Comparison of ENCODE assay signal across 1 cellular context in genomic region chr1:244652699-244653438, GRCh38.
A peak's percentile ranks its signal among the peaks of the same experiment; 100 is the strongest.
TF ChIP-seq lines count a peak whose summit lies in the region.

Gene DESI2 (plus strand): TSS chr1:244653126. CDS start chr1:244653314, 188 bp downstream.

TF ChIP-seq in K562, 482 proteins besides CTCF, POLR2A, EP300 and RAD21 (continued from another document):
- TF ChIP-seq MITF (IDR thresholded peaks at IDR 0.05) (peak; percentile 73), ZNF232 (CRISPR knock-in tag; IDR thresholded peaks at IDR 0.05) (no peak), CSDE1 (IDR thresholded peaks at IDR 0.05) (no peak; a peak in 1 of 4 replicates), ZNF655 (CRISPR knock-in tag; IDR thresholded peaks at IDR 0.05) (no peak), ARID1B (IDR thresholded peaks at IDR 0.05) (no peak), MAFF (IDR thresholded peaks at IDR 0.05; ENCODE audit: low read length) (no peak), SMARCB1 (IDR thresholded peaks at IDR 0.05; ENCODE audit: insufficient read length, low read depth) (no peak), FOXO4 (CRISPR knock-in tag; IDR thresholded peaks at IDR 0.05) (no peak), PKNOX1 (IDR thresholded peaks at IDR 0.05) (no peak), ZNF449 (CRISPR knock-in tag; IDR thresholded peaks at IDR 0.05) (no peak), CXXC5 (CRISPR knock-in tag; IDR thresholded peaks at IDR 0.05) (peak; percentile 95), E2F5 (CRISPR knock-in tag; IDR thresholded peaks at IDR 0.05) (no peak), MNT (conservative IDR thresholded peaks at IDR 0.05) (peak; percentile 59 to 84), PRMT5 (CRISPR knock-in tag; IDR thresholded peaks at IDR 0.05) (no peak), DEAF1 (CRISPR knock-in tag; IDR thresholded peaks at IDR 0.05) (peak; percentile 53), E4F1 (CRISPR knock-in tag; IDR thresholded peaks at IDR 0.05; ENCODE audit: borderline replicate concordance) (no peak; the same call in 1 of the 2 replicates), ETV6 (IDR thresholded peaks at IDR 0.05; ENCODE audit: borderline replicate concordance in 1 of 2, low read depth in 2 of 2, low read length in 1 of 2) (no peak), ETV6 (CRISPR knock-in tag; IDR thresholded peaks at IDR 0.05; ENCODE audit: borderline replicate concordance) (no peak; the same call in 1 of the 2 replicates), PHF8 (IDR thresholded peaks at IDR 0.05; ENCODE audit: borderline replicate concordance, low read length) (peak; percentile 96), OTX1 (CRISPR knock-in tag; IDR thresholded peaks at IDR 0.05) (no peak), CREB1 (IDR thresholded peaks at IDR 0.05) (peak; percentile 41), CREB1 (CRISPR knock-in tag; IDR thresholded peaks at IDR 0.05) (no peak; the same call in 1 of the 2 replicates), GATAD2B (IDR thresholded peaks at IDR 0.05; ENCODE audit: borderline replicate concordance) (peak; percentile 66), ATF1 (CRISPR knock-in tag; IDR thresholded peaks at IDR 0.05) (no peak), ATF1 (tag; IDR thresholded peaks at IDR 0.05) (peak; percentile 82), PHB (CRISPR knock-in tag; IDR thresholded peaks at IDR 0.05) (no peak), PRDM10 (IDR thresholded peaks at IDR 0.05; ENCODE audit: partially characterized antibody) (peak; percentile 11), TAF15 (IDR thresholded peaks at IDR 0.05; ENCODE audit: low read depth, low read length) (no peak), ZNF239 (CRISPR knock-in tag; IDR thresholded peaks at IDR 0.05) (no peak), ATF3 (IDR thresholded peaks at IDR 0.05) (no peak), ATF3 (CRISPR knock-in tag; conservative IDR thresholded peaks at IDR 0.05) (no peak; the same call in 1 of the 2 replicates), DDX20 (tag; IDR thresholded peaks at IDR 0.05; ENCODE audit: low read depth) (no peak), ETV1 (tag; conservative IDR thresholded peaks at IDR 0.05; ENCODE audit: low read depth) (0 out of 2 replicates have a peak, but pooled peaks have one; percentile 37), CHD4 (IDR thresholded peaks at IDR 0.05; ENCODE audit: insufficient read depth, insufficient replicate concordance, low read depth, low read length, poor library complexity, severe bottlenecking) (no peak), AFF4 (CRISPR knock-in tag; IDR thresholded peaks at IDR 0.05) (no peak; the same call in 1 of the 2 replicates)
